20 cellular contexts compared by ENCODE assay signal in the genomic region with DNA sequence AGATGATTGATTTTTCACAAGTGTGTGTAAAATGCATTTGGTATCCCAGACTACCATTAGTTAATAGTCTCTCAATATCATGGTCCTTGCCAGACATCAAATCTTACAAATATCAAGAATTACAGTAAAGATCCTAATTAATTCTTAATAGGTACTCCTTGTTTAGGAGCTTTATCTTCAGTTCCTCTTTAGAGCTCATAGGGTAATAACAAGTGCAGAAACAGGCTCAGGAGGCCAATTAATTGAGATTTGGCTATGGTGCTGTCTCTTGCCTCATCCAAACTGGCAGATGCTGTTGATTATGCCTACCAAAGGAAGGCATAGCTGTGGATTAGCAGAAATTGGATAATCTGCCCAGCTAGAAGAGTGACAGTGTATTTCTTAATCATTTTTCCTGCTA.
"Had no signal": no experiment of that assay in that cellular context is flagged by ENCODE, and none has a peak within 500 bp of the region (broad histone marks: within the 10 kb centered on the region; RNA-seq: fewer than 3 reads in every experiment).

No MANE protein-coding gene starts in this region.

- H3K36me3 ChIP-seq: right atrium auricular region, tibial artery had no signal

- H3K27me3 ChIP-seq: body of pancreas, tibial artery had no signal

- ATAC-seq: activated CD8-positive, alpha-beta memory T cell treated with anti-CD3 and anti-CD28 coated beads, Interleukin-2, amount 10 ng/mL, durations not matched to agents 7 days and 5 days; body of pancreas; effector memory CD8-positive, alpha-beta T cell; left ventricle myocardium superior; natural killer cell treated with Interleukin-12 subunit alpha and Interleukin-12 subunit beta and Interleukin-15 and Interleukin-18, amount 100 ng/mL, for 72 hours; stimulated activated naive B cell treated with anti-CD40 and anti-IgM and Interleukin-4, amounts not matched to agents 10 μg/mL and 1 μg/mL and 100 μg/mL, for 72 hours had no signal

- DNase-seq: activated CD4-positive, alpha-beta memory T cell treated with anti-CD3 and anti-CD28 coated beads for 36 hours; activated CD8-positive, alpha-beta memory T cell treated with anti-CD3 and anti-CD28 coated beads, Interleukin-2, amount 10 ng/mL, durations not matched to agents 7 days and 5 days; activated effector memory CD4-positive, alpha-beta T cell treated with Interleukin-2 at 50 U/mL for 16 hours; activated naive CD8-positive, alpha-beta T cell treated with anti-CD3 and anti-CD28 coated beads for 36 hours; activated T-cell treated with anti-CD3 and anti-CD28 coated beads, Interleukin-2, amount 50 U/mL, for 24 hours; amygdala; body of pancreas; central memory CD4-positive, alpha-beta T cell; effector memory CD8-positive, alpha-beta T cell; foreskin melanocyte; kidney glomerular epithelial cell; left ventricle myocardium superior; mesenchymal stem cell; nucleus accumbens; posterior cingulate gyrus; stimulated activated CD4-positive, alpha-beta T cell treated with anti-CD3 and anti-CD28 coated beads, Interleukin-4, amount 100 ng/mL, for 1 hour; stimulated activated naive B cell treated with anti-CD40 and anti-IgM and Interleukin-4, amounts not matched to agents 10 μg/mL and 1 μg/mL and 100 μg/mL, for 72 hours; tibial artery had no signal

- H3K4me1 ChIP-seq: right atrium auricular region had no signal

- H3K27ac ChIP-seq: body of pancreas, right atrium auricular region, tibial artery had no signal

- H3K9me3 ChIP-seq: body of pancreas, right atrium auricular region, tibial artery had no signal

- H3K4me3 ChIP-seq: body of pancreas, right atrium auricular region, tibial artery had no signal
